Comparison of ENCODE assay signal across 1 cellular context in genomic region chr3:184354740-184355139, GRCh38.
TF ChIP-seq lines count a peak whose summit lies in the region.

No MANE protein-coding gene starts in this region.

TF ChIP-seq in GM23338, 12 proteins besides CTCF, POLR2A, EP300 and RAD21:
- TF ChIP-seq ZNF462 (CRISPR knock-in tag; IDR thresholded peaks at IDR 0.05) = no peak
- no peak for TF ChIP-seq ZNF114 (CRISPR knock-in tag; IDR thresholded peaks at IDR 0.05)
- TF ChIP-seq JUNB (IDR thresholded peaks at IDR 0.05; ENCODE audit: unreplicated experiment) = no peak
- TF ChIP-seq REST (IDR thresholded peaks at IDR 0.05; ENCODE audit: unreplicated experiment) = no peak
- no peak for TF ChIP-seq ZNF331 (CRISPR knock-in tag; IDR thresholded peaks at IDR 0.05; ENCODE audit: low read depth)
- no peak for TF ChIP-seq CREB1 (CRISPR knock-in tag; IDR thresholded peaks at IDR 0.05; ENCODE audit: low read depth)
- TF ChIP-seq EZH2 (IDR thresholded peaks at IDR 0.05; ENCODE audit: low read depth, unreplicated experiment) = no peak
- no peak for TF ChIP-seq POLR2AphosphoS5 (IDR thresholded peaks at IDR 0.05; ENCODE audit: low read depth)
- TF ChIP-seq STAT1 (IDR thresholded peaks at IDR 0.05; ENCODE audit: unreplicated experiment) = no peak
- no peak for TF ChIP-seq EZH2phosphoT487 (IDR thresholded peaks at IDR 0.05; ENCODE audit: unreplicated experiment)
- TF ChIP-seq ETS1 (IDR thresholded peaks at IDR 0.05) = no peak
- no peak for TF ChIP-seq NANOG (IDR thresholded peaks at IDR 0.05; ENCODE audit: borderline replicate concordance)
